9 cellular contexts compared by ENCODE assay signal in genomic region chr4:47484169-47484568, GRCh38. TPM values are rescaled to one million over a fixed set of nuclear protein-coding genes. Genes with fewer than 3 reads are reported as not detected.
A peak's percentile ranks its signal among the peaks of the same experiment; 100 is the strongest.
DNase-seq lines count a peak whose midpoint lies in the region; ATAC-seq and TF ChIP-seq lines count a peak whose summit lies in the region.
"Had no signal": no experiment of that assay in that cellular context is flagged by ENCODE, and none has a peak within 500 bp of the region (broad histone marks: within the 10 kb centered on the region; RNA-seq: fewer than 3 reads in every experiment).

No MANE protein-coding gene starts in this region.

- TF ChIP-seq CTCF in right atrium auricular region (IDR thresholded peaks at IDR 0.05) (no peak), SU-DHL-6 (IDR thresholded peaks at IDR 0.05; ENCODE audit: insufficient read depth, low read length, poor library complexity, severe bottlenecking) (no peak), glutamatergic neuron (IDR thresholded peaks at IDR 0.05; ENCODE audit: partially characterized antibody, unreplicated experiment) (no peak), uterus (IDR thresholded peaks at IDR 0.05) (no peak)

- peaks cover 4% of the 10 kb centered on the region for H3K27me3 Mint-ChIP-seq in glutamatergic neuron (ENCODE audit: unreplicated experiment)

- no peaks in the 10 kb centered on the region for H3K36me3 Mint-ChIP-seq in glutamatergic neuron (ENCODE audit: unreplicated experiment)

- no peak for ATAC-seq in right cardiac atrium

- H3K36me3 ChIP-seq in right atrium auricular region = no peaks in the 10 kb centered on the region
- H3K36me3 ChIP-seq in SU-DHL-6 (ENCODE audit: low read length) = no peaks in the 10 kb centered on the region
- no peaks in the 10 kb centered on the region for H3K36me3 ChIP-seq in uterus

- H3K4me1 Mint-ChIP-seq in glutamatergic neuron (ENCODE audit: low read depth, unreplicated experiment) = peaks cover 8% of the 10 kb centered on the region

- no peaks in the 10 kb centered on the region for H4K20me1 ChIP-seq in SU-DHL-6 (ENCODE audit: low read depth, low read length)

- H3K9me2 ChIP-seq in SU-DHL-6 (replicated peaks; ENCODE audit: insufficient read depth, low read length) = no peaks in the 10 kb centered on the region

- H3K9ac ChIP-seq in SU-DHL-6 (ENCODE audit: low read length) = peak overlapping the region; percentile 66; the same call in 1 of the 2 replicates

- peak overlapping the region; percentile 97 for H3K27ac Mint-ChIP-seq in glutamatergic neuron (ENCODE audit: unreplicated experiment)

- no peaks in the 10 kb centered on the region for H3K27me3 ChIP-seq in right atrium auricular region
- H3K27me3 ChIP-seq in right cardiac atrium (ENCODE audit: control insufficient read depth, insufficient read depth) = no peaks in the 10 kb centered on the region
- H3K27me3 ChIP-seq in SU-DHL-6 (ENCODE audit: low read length) = no peaks in the 10 kb centered on the region
- H3K27me3 ChIP-seq in uterus = no peaks in the 10 kb centered on the region

- DNase-seq in right atrium auricular region (ENCODE audit: low spot score) (no peak), right cardiac atrium (no peak), glutamatergic neuron (no peak), uterus (no peak), KBM-7 (no peak), posterior vena cava (ENCODE audit: low spot score) (no peak), NCI-H1048 (lab: John Stamatoyannopoulos, UW) (no peak)
- DNase-seq: NCI-H1092 had no signal

- no peak for TF ChIP-seq POLR2A in uterus (IDR thresholded peaks at IDR 0.05)

- H3F3A ChIP-seq in SU-DHL-6 (ENCODE audit: insufficient read depth) = peaks cover 4% of the 10 kb centered on the region; the same call in 1 of the 2 replicates

- H3K4me1 ChIP-seq in right atrium auricular region = peaks cover 0 to 14% of the 10 kb centered on the region in 2 donors
- no peaks in the 10 kb centered on the region for H3K4me1 ChIP-seq in right cardiac atrium (ENCODE audit: control insufficient read depth, insufficient read depth, low read length)
- H3K4me1 ChIP-seq in uterus = peaks cover 0 to 4% of the 10 kb centered on the region in 2 donors

- peaks cover 8% of the 10 kb centered on the region for H3K9me3 Mint-ChIP-seq in glutamatergic neuron (ENCODE audit: unreplicated experiment)

- no peak overlapping the region for H3K4me3 Mint-ChIP-seq in glutamatergic neuron (ENCODE audit: unreplicated experiment)

- peak overlapping the region; percentile 94 for H2AFZ ChIP-seq in SU-DHL-6 (ENCODE audit: low read depth, low read length, severe bottlenecking)

- H3K9me3 ChIP-seq in right atrium auricular region = no peaks in the 10 kb centered on the region
- H3K9me3 ChIP-seq in right cardiac atrium (ENCODE audit: control insufficient read depth, low read length) = no peaks in the 10 kb centered on the region
- no peaks in the 10 kb centered on the region for H3K9me3 ChIP-seq in SU-DHL-6 (ENCODE audit: insufficient read depth, low read length)
- H3K9me3 ChIP-seq in uterus = no peaks in the 10 kb centered on the region

- 79% methylated on average over 3 of the region's 3 CpGs for WGBS in right cardiac atrium

- in situ Hi-C loops in KBM-7 (cut with MboI; ENCODE audit: low pct_unique_long_range_greater_than_20kb, low sequenced_read_pairs) = no loop called here

- intact Hi-C loops in right cardiac atrium (cut with DNase I) (no loop called here), uterus (cut with DNase I; ENCODE audit: low total_unique reads) (no loop called here), posterior vena cava (cut with DNase I) (no loop called here)

- H3K27ac ChIP-seq in right atrium auricular region = peak overlapping the region; percentile 89 to 92
- no peak overlapping the region for H3K27ac ChIP-seq in right cardiac atrium (ENCODE audit: low read length)
- no peak overlapping the region for H3K27ac ChIP-seq in SU-DHL-6 (ENCODE audit: low read depth, low read length)
- peak overlapping the region; percentile 92 for H3K27ac ChIP-seq in uterus

- H3K4me3 ChIP-seq in right atrium auricular region (no peak overlapping the region), right cardiac atrium (ENCODE audit: low read length) (no peak overlapping the region), SU-DHL-6 (ENCODE audit: insufficient read depth, low read length, poor library complexity, severe bottlenecking) (no peak overlapping the region), uterus (no peak overlapping the region)

- peak overlapping the region; percentile 84 for H3K4me2 ChIP-seq in SU-DHL-6 (ENCODE audit: low read depth, low read length, poor library complexity, severe bottlenecking)

- H3K79me2 ChIP-seq in SU-DHL-6 (ENCODE audit: insufficient read depth, low read length) = no peaks in the 10 kb centered on the region

RNA-seq across cellular contexts. Expression of gene ATP10D, which starts 0.9 kb away (rescaled TPM):
- total RNA-seq in right atrium auricular region = 1 to 10 TPM; 6.9 to 8.9 TPM
- total RNA-seq in right cardiac atrium = 10 to 100 TPM; 10.3 to 11.8 (median 11.3) TPM
- 3.1 TPM for polyA plus RNA-seq in right cardiac atrium
- total RNA-seq in glutamatergic neuron (ENCODE audit: unreplicated experiment) = 12.9 TPM
- 10 to 100 TPM; 17.4 to 52.6 (median 27.3) TPM for total RNA-seq in uterus
- total RNA-seq in posterior vena cava = 10 to 100 TPM; 25.3 to 26.3 TPM

RNA-seq across cellular contexts. Expression of gene COMMD8, which starts 20.7 kb away (rescaled TPM):
- total RNA-seq in right atrium auricular region = 10 to 100 TPM; 11.6 to 18.5 TPM
- 10 to 100 TPM; 13.9 to 20.0 (median 15.6) TPM for total RNA-seq in right cardiac atrium
- polyA plus RNA-seq in right cardiac atrium = 18.6 TPM
- 8.2 TPM for total RNA-seq in glutamatergic neuron (ENCODE audit: unreplicated experiment)
- 10 to 100 TPM in 3 of 4 donors, 1 to 10 TPM in 1; 6.9 to 21.2 (median 15.0) TPM for total RNA-seq in uterus
- total RNA-seq in posterior vena cava = 10 to 100 TPM; 16.7 to 19.1 TPM

Comparison
In these comparisons a context has a peak if more than half of its experiments do, and no peak if none do; other contexts are left out.
1. H3K27ac ChIP-seq: peak in right atrium auricular region (2 of 2) and uterus (2 of 2); none in right cardiac atrium (single experiment) and SU-DHL-6 (single experiment).